ENCODE assay signal across 8 cellular contexts in genomic region chrX:150568320-150569154, GRCh38. TPM values are rescaled to one million over a fixed set of nuclear protein-coding genes. Genes with fewer than 3 reads are reported as not detected.
A peak's percentile ranks its signal among the peaks of the same experiment; 100 is the strongest.
DNase-seq lines count a peak whose midpoint lies in the region; ATAC-seq and TF ChIP-seq lines count a peak whose summit lies in the region.

MTM1 (plus strand) TSS chrX:150568621; CDS start chrX:150592615, 23,994 bp downstream.

- H3K27ac ChIP-seq in lung (ENCODE audit: low read depth in 1 of 2, low read length in 1 of 2) = peak within 1 kb of the TSS; percentile 83 to 95

- peak within 1 kb of the TSS; percentile 79 for H3K4me3 ChIP-seq in lung

- no peaks in the 10 kb centered on the region for H3K36me3 ChIP-seq in lung (ENCODE audit: control insufficient read depth in 2 of 2, insufficient read depth in 2 of 2, low read length in 2 of 2)

- no peak for TF ChIP-seq CTCF in lung (IDR thresholded peaks at IDR 0.05; ENCODE audit: control extremely low read depth, extremely low read depth)

- peak; percentile 95 for ATAC-seq in GM21367 (IDR thresholded peaks at IDR 0.05; ENCODE audit: unreplicated experiment)
- ATAC-seq in lung (ENCODE audit: insufficient read depth, low FRiP score) = peak; percentile 96

- 0 to 35% methylated on average over 26 to 89 of the region's 89 CpGs for WGBS in lung, 2 donors

- H3K4me1 ChIP-seq in lung (ENCODE audit: control insufficient read depth in 2 of 2, insufficient read depth in 2 of 2, low read length in 2 of 2) = peaks cover 0 to 2% of the 10 kb centered on the region in 2 donors

- CTCF ChIA-PET in activated CD8-positive, alpha-beta memory T cell treated with anti-CD3 and anti-CD28 coated beads for 36 hours (lab: Charles Lee) = interaction anchor here (1.2 kb wide), 1 partner anchor 606 kb away, joined by 3 read pairs; no protein-coding TSS in a partner anchor

- POLR2A ChIA-PET in activated CD8-positive, alpha-beta memory T cell treated with anti-CD3 and anti-CD28 coated beads for 36 hours (lab: Charles Lee) = interaction anchor here (1.3 kb wide), 1 partner anchor 22 kb away, joined by 3 read pairs; no protein-coding TSS in a partner anchor

- peak; percentile 96 for DNase-seq in COLO829 (ENCODE audit: low spot score)
- peak; percentile 94 for DNase-seq in HT1080 (ENCODE audit: low read depth)
- DNase-seq in NOMO-1 (lab: John Stamatoyannopoulos, UW; ENCODE audit: unreplicated experiment in 2 of 2) = peak; percentile 89 to 91
- DNase-seq in effector CD8-positive, alpha-beta T cell (lab: John Stamatoyannopoulos, UW) = peak; percentile 80
- peak; percentile 92 for DNase-seq in lung (ENCODE audit: low spot score)
- DNase-seq in stimulated activated CD4-positive, alpha-beta T cell treated with anti-CD3 and anti-CD28 coated beads, TNF-alpha, amount 100 ng/mL, for 24 hours (ENCODE audit: low read depth in 3 of 3) = peak; percentile 79 to 89 (median 83)

- no peaks in the 10 kb centered on the region for H3K27me3 ChIP-seq in lung (ENCODE audit: control insufficient read depth, insufficient read depth)

- peaks cover 0 to 3% of the 10 kb centered on the region in 2 donors for H3K9me3 ChIP-seq in lung (ENCODE audit: control insufficient read depth in 2 of 2, insufficient read depth in 1 of 2, low read length in 1 of 2)

RNA-seq across cellular contexts. Expression of gene MTM1, which starts in this region (rescaled TPM):
- 4.9 and 6.4 TPM in 2 replicates for total RNA-seq in HT1080 (2014; rRNA removed; shearing (Covaris generic))
- 5.7 and 7.0 TPM in 2 replicates for polyA plus RNA-seq in HT1080 (2015; cell fraction: cytosol; rRNA removed)
- 9.9 and 10.2 TPM in 2 replicates for polyA plus RNA-seq in HT1080 (2015; cell fraction: nucleus; rRNA removed)
- 10 to 100 TPM; 15.1 to 18.7 TPM for total RNA-seq in activated CD8-positive, alpha-beta memory T cell treated with anti-CD3 and anti-CD28 coated beads for 36 hours
- 10 to 100 TPM; 19.9 to 31.2 TPM for total RNA-seq in lung
- 1 to 10 TPM; 4.6 to 9.1 TPM for polyA plus RNA-seq in lung

Comparison
In these comparisons a context has a peak if more than half of its experiments do, and no peak if none do; other contexts are left out.
1. Peak in every context shown above with its lines: DNase-seq, ATAC-seq, H3K4me3 ChIP-seq and H3K27ac ChIP-seq.